Comparison of ENCODE assay signal across 16 cellular contexts in the genomic region with DNA sequence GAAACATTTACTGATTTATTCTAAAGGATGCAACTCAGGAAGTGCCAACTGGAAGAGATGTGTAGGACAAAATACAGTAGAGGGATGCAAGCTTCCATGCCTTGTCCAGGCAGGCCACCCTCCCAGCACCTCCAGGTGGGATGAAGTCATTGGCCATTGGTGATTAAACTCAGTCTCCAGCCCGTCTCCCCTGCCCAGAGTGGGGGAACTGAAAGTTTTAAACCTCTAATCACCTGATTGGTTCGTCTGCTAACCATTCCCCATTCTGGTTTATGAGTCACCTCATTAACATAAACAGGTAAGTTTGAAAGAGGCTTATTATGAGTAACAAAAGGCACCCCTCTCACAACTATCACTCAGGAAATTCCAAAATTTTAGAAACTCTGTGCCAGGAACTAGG. TPM values are rescaled to one million over a fixed set of nuclear protein-coding genes. Genes with fewer than 3 reads are reported as not detected.
DNase-seq lines count a peak whose midpoint lies in the region; ATAC-seq and TF ChIP-seq lines count a peak whose summit lies in the region.
"Had no signal": no experiment of that assay in that cellular context is flagged by ENCODE, and none has a peak within 500 bp of the region (broad histone marks: within the 10 kb centered on the region; RNA-seq: fewer than 3 reads in every experiment).

No MANE protein-coding gene starts in this region.

- no peaks in the 10 kb centered on the region for H3K27me3 ChIP-seq in right lobe of liver
- H3K27me3 ChIP-seq: cardiac muscle cell, esophagus squamous epithelium had no signal

- 71% methylated on average over 1 of the region's 2 CpGs for WGBS in right lobe of liver (ENCODE audit: insufficient coverage, low coverage, low lambda C conversion rate, missing lambda C conversion rate)

- H3K4me1 ChIP-seq in right lobe of liver (no peaks in the 10 kb centered on the region), OCI-LY7 (ENCODE audit: insufficient read depth, low read length, poor library complexity, severe bottlenecking) (peaks cover 67% of the 10 kb centered on the region)

- peaks cover 83% of the 10 kb centered on the region; the same call in 1 of the 2 replicates for H3K79me2 ChIP-seq in OCI-LY7 (ENCODE audit: insufficient read depth, low read depth, low read length)

- no peak overlapping the region for H3K4me3 Mint-ChIP-seq in endothelial cell (ENCODE audit: unreplicated experiment)

- H3K27me3 Mint-ChIP-seq in endothelial cell (ENCODE audit: unreplicated experiment), result peaks cover 5% of the 10 kb centered on the region

- H3K4me3 ChIP-seq in right lobe of liver, result no peak overlapping the region
- H3K4me3 ChIP-seq in OCI-LY7 (ENCODE audit: low read depth, low read length, poor library complexity, severe bottlenecking), result no peak overlapping the region
- H3K4me3 ChIP-seq: cardiac muscle cell, esophagus squamous epithelium had no signal

- POLR2A ChIA-PET in OCI-LY7 (lab: Charles Lee), result interaction anchor here (0.7 to 30.8 kb wide), 6 partner anchors 14 to 340 kb away, joined by 3 to 538 read pairs (median 4); no protein-coding TSS in a partner anchor

- ATAC-seq in GM18499 (IDR thresholded peaks at IDR 0.05; ENCODE audit: insufficient read depth, unreplicated experiment), result peak; percentile 28
- peak; percentile 31 for ATAC-seq in GM19351 (IDR thresholded peaks at IDR 0.05; ENCODE audit: unreplicated experiment)
- ATAC-seq in HG03432 (IDR thresholded peaks at IDR 0.05; ENCODE audit: unreplicated experiment), result peak; percentile 28
- peak; percentile 14 for ATAC-seq in esophagus mucosa
- no peak for ATAC-seq in right lobe of liver
- ATAC-seq: SK-N-SH treated with all-trans-retinoic acid at 6 μM for 48 hours had no signal

- peaks cover 38% of the 10 kb centered on the region for H4K20me1 ChIP-seq in OCI-LY7 (ENCODE audit: insufficient read depth, low read length)

- H3K9me3 Mint-ChIP-seq in endothelial cell (ENCODE audit: unreplicated experiment), result no peaks in the 10 kb centered on the region

- H3K9me3 ChIP-seq in right lobe of liver (no peaks in the 10 kb centered on the region), OCI-LY7 (ENCODE audit: low read length) (no peaks in the 10 kb centered on the region)
- H3K9me3 ChIP-seq: esophagus squamous epithelium had no signal

- H3K27ac ChIP-seq in right lobe of liver (no peak overlapping the region), OCI-LY7 (ENCODE audit: low read depth, low read length, poor library complexity, severe bottlenecking) (no peak overlapping the region)
- H3K27ac ChIP-seq: cardiac muscle cell, HL-60 had no signal

- no peak for TF ChIP-seq CTCF in endothelial cell (IDR thresholded peaks at IDR 0.05; ENCODE audit: unreplicated experiment)
- TF ChIP-seq CTCF in right lobe of liver (IDR thresholded peaks at IDR 0.05), result no peak
- TF ChIP-seq CTCF in OCI-LY7 (conservative IDR thresholded peaks at IDR 0.05; ENCODE audit: low read length), result no peak

- H3K4me1 Mint-ChIP-seq in endothelial cell (ENCODE audit: unreplicated experiment), result peaks cover 5% of the 10 kb centered on the region

- no peaks in the 10 kb centered on the region for H3K36me3 ChIP-seq in right lobe of liver
- peaks cover 26% of the 10 kb centered on the region for H3K36me3 ChIP-seq in OCI-LY7 (ENCODE audit: insufficient read depth, low read length)
- H3K36me3 ChIP-seq: cardiac muscle cell, esophagus squamous epithelium had no signal

- no peak for TF ChIP-seq POLR2A in right lobe of liver (IDR thresholded peaks at IDR 0.05)

- H3K36me3 Mint-ChIP-seq in endothelial cell (ENCODE audit: low read depth, unreplicated experiment), result no peaks in the 10 kb centered on the region

- intact Hi-C loops in right lobe of liver (cut with DNase I) (no loop called here), OCI-LY7 (cut with micrococcal nuclease; ENCODE audit: unreplicated experiment) (no loop called here)

- H3K9me2 ChIP-seq in OCI-LY7 (ENCODE audit: insufficient read depth, low read length), result no peaks in the 10 kb centered on the region

- no TSS peak for BruUV-seq in OCI-LY7 (replicated peaks; lab: Mats Ljungman, UMichigan)

- H3K4me2 ChIP-seq in OCI-LY7 (ENCODE audit: low read length), result no peak overlapping the region

- no peak overlapping the region for H3K27ac Mint-ChIP-seq in endothelial cell (ENCODE audit: unreplicated experiment)

- CTCF ChIA-PET in OCI-LY7 (lab: Charles Lee; ENCODE audit: unreplicated experiment), result no interaction called here

- DNase-seq in NCI-H2107 (lab: John Stamatoyannopoulos, UW), result no peak
- no peak for DNase-seq in endothelial cell (ENCODE audit: low spot score)
- DNase-seq in right lobe of liver, result no peak
- DNase-seq in OCI-LY7 (ENCODE audit: low spot score), result no peak
- DNase-seq: esophagus squamous epithelium, HCEC 1CT, MV-4-11, NCI-H748 treated with DMSO at 0.1 percent for 48 hours, retina had no signal

- H2AFZ ChIP-seq in OCI-LY7 (ENCODE audit: low read length), result no peak overlapping the region

RNA-seq across cellular contexts. Expression of a gene that starts 8.1 kb away (rescaled TPM):
- total RNA-seq in esophagus mucosa, result 15.3 TPM
- total RNA-seq in endothelial cell (ENCODE audit: unreplicated experiment), result 7.9 TPM
- 10 to 100 TPM in 2 of 6 experiments, 1 to 10 TPM in 4; 2.2 to 26.7 (median 5.4) TPM for total RNA-seq in right lobe of liver
- total RNA-seq in OCI-LY7 (2014; rRNA removed; shearing (Covaris generic)), result 92.9 and 95.1 TPM in 2 replicates
- total RNA-seq in OCI-LY7 (2022), result 75.4 and 94.5 TPM in 2 replicates

Comparison
In these comparisons a context has a peak if more than half of its experiments do, and no peak if none do; other contexts are left out.
1. ATAC-seq: peak in GM18499 (single experiment), GM19351 (single experiment), HG03432 (single experiment) and esophagus mucosa (single experiment); none in right lobe of liver (0 of 4).